Comparison of ENCODE assay signal across 16 cellular contexts in genomic region chr13:33402975-33403374, GRCh38.
DNase-seq lines count a peak whose midpoint lies in the region; ATAC-seq and TF ChIP-seq lines count a peak whose summit lies in the region.
"Had no signal": no experiment of that assay in that cellular context is flagged by ENCODE, and none has a peak within 500 bp of the region (broad histone marks: within the 10 kb centered on the region; RNA-seq: fewer than 3 reads in every experiment).

No MANE protein-coding gene starts in this region.

- H3K9me3 ChIP-seq in HEK293 (ENCODE audit: control insufficient read depth, insufficient read depth, low read depth, low read length), result no peaks in the 10 kb centered on the region
- H3K9me3 ChIP-seq in neural progenitor cell (ENCODE audit: low read depth), result no peaks in the 10 kb centered on the region
- no peaks in the 10 kb centered on the region for H3K9me3 ChIP-seq in uterus
- H3K9me3 ChIP-seq: BLaER1 had no signal

- ATAC-seq in HG03378 (IDR thresholded peaks at IDR 0.05; ENCODE audit: unreplicated experiment), result no peak
- ATAC-seq in HG02938 (IDR thresholded peaks at IDR 0.05; ENCODE audit: unreplicated experiment), result no peak

- peaks cover 10% of the 10 kb centered on the region for H3K4me1 Mint-ChIP-seq in neural progenitor cell
- H3K4me1 Mint-ChIP-seq: CD14-positive monocyte; CD4-positive, alpha-beta memory T cell; H9 had no signal

- H2AFZ ChIP-seq in neural progenitor cell (replicated peaks), result peak overlapping the region; percentile 15

- intact Hi-C loops in uterus (cut with DNase I; ENCODE audit: low total_unique reads) (no loop called here), lower leg skin (cut with DNase I; ENCODE audit: low total_unique reads) (no loop called here)

- WGBS in lower leg skin, 2 donors, result 73 to 81% methylated on average over 5 to 7 of the region's 7 CpGs

- H3K9ac ChIP-seq in neural progenitor cell, result no peak overlapping the region
- H3K9ac ChIP-seq: BLaER1 had no signal

- no peaks in the 10 kb centered on the region for H4K20me1 ChIP-seq in neural progenitor cell (ENCODE audit: low read depth)
- H4K20me1 ChIP-seq: BLaER1 had no signal

- TF ChIP-seq POLR2A in uterus (IDR thresholded peaks at IDR 0.05) (no peak), lower leg skin (IDR thresholded peaks at IDR 0.05) (no peak)

- H3K36me3 ChIP-seq in HEK293 (ENCODE audit: control insufficient read depth in 2 of 2, insufficient read depth in 1 of 2, low read length in 2 of 2) (no peaks in the 10 kb centered on the region), neural progenitor cell (no peaks in the 10 kb centered on the region), uterus (no peaks in the 10 kb centered on the region)
- H3K36me3 ChIP-seq: BLaER1 had no signal

- peaks cover 3% of the 10 kb centered on the region for H3K9me3 Mint-ChIP-seq in neural progenitor cell
- H3K9me3 Mint-ChIP-seq: H9 had no signal

- no peak overlapping the region for H3K4me3 ChIP-seq in HEK293 (ENCODE audit: low read depth, low read length)
- H3K4me3 ChIP-seq in fibroblast of villous mesenchyme (ENCODE audit: low read depth, low read length), result no peak overlapping the region
- H3K4me3 ChIP-seq in neural progenitor cell, result no peak overlapping the region
- no peak overlapping the region for H3K4me3 ChIP-seq in uterus
- no peak overlapping the region for H3K4me3 ChIP-seq in lower leg skin (ENCODE audit: low read depth, poor library complexity, severe bottlenecking)
- H3K4me3 ChIP-seq: BLaER1 had no signal

- no peaks in the 10 kb centered on the region; the same call in 1 of the 2 replicates for H3K4me1 ChIP-seq in HEK293 (ENCODE audit: control insufficient read depth, insufficient read depth, low read length)
- H3K4me1 ChIP-seq in neural progenitor cell, result no peaks in the 10 kb centered on the region
- no peaks in the 10 kb centered on the region for H3K4me1 ChIP-seq in uterus
- H3K4me1 ChIP-seq: BLaER1 had no signal

- H3F3A ChIP-seq in neural progenitor cell (ENCODE audit: low read depth), result no peaks in the 10 kb centered on the region

- H3K27me3 ChIP-seq in neural progenitor cell, result no peaks in the 10 kb centered on the region
- H3K27me3 ChIP-seq in uterus, result no peaks in the 10 kb centered on the region
- H3K27me3 ChIP-seq: BLaER1 had no signal

- no peaks in the 10 kb centered on the region for H3K36me3 Mint-ChIP-seq in neural progenitor cell
- H3K36me3 Mint-ChIP-seq: CD14-positive monocyte; CD4-positive, alpha-beta memory T cell had no signal

- H3K4me3 Mint-ChIP-seq in neural progenitor cell, result no peak overlapping the region
- H3K4me3 Mint-ChIP-seq: CD14-positive monocyte; CD4-positive, alpha-beta memory T cell; H9 had no signal

- H3K4me2 ChIP-seq in neural progenitor cell, result no peak overlapping the region
- H3K4me2 ChIP-seq: BLaER1 had no signal

- H3K79me2 ChIP-seq in neural progenitor cell (ENCODE audit: low read depth), result no peaks in the 10 kb centered on the region

- POLR2A ChIA-PET in HEK293 (lab: Yijun Ruan, JAX), result no interaction called here

- H3K27ac Mint-ChIP-seq in neural progenitor cell, result no peak overlapping the region
- H3K27ac Mint-ChIP-seq: CD14-positive monocyte; CD4-positive, alpha-beta memory T cell had no signal

- DNase-seq in fibroblast of villous mesenchyme (ENCODE audit: low read depth) (peak; percentile 13), neural progenitor cell (ENCODE audit: low spot score) (no peak), uterus (no peak), lower leg skin (ENCODE audit: low spot score in 2 of 2) (no peak)
- DNase-seq: 8988T; Calu3; CD4-positive, alpha-beta memory T cell; GF-D8; GOT3; H9; IMR-90 had no signal

- H3K27me3 Mint-ChIP-seq in neural progenitor cell (ENCODE audit: insufficient read depth, low read depth), result peaks cover 2% of the 10 kb centered on the region
- H3K27me3 Mint-ChIP-seq: CD4-positive, alpha-beta memory T cell had no signal

- H3K27ac ChIP-seq in HEK293 (ENCODE audit: extremely low read depth, low read depth, low read length) (no peak overlapping the region), neural progenitor cell (no peak overlapping the region), uterus (peak overlapping the region; percentile 61 to 66)
- H3K27ac ChIP-seq: BLaER1 had no signal

- TF ChIP-seq CTCF in HEK293 (tag by site-specific recombination; IDR thresholded peaks at IDR 0.05), result no peak
- no peak for TF ChIP-seq CTCF in fibroblast of villous mesenchyme (IDR thresholded peaks at IDR 0.05; ENCODE audit: insufficient read depth, low read depth, low read length)
- TF ChIP-seq CTCF in neural progenitor cell (IDR thresholded peaks at IDR 0.05), result no peak
- TF ChIP-seq CTCF in uterus (IDR thresholded peaks at IDR 0.05), result no peak
- TF ChIP-seq CTCF in lower leg skin (IDR thresholded peaks at IDR 0.05), result no peak

- CTCF ChIA-PET in HEK293 (lab: Yijun Ruan, JAX), result no interaction called here

TF ChIP-seq in HEK293, 187 proteins besides CTCF, POLR2A, EP300 and RAD21:
- TF ChIP-seq ZNF175 (tag by site-specific recombination; IDR thresholded peaks at IDR 0.05) (no peak), ZBTB17 (tag by site-specific recombination; IDR thresholded peaks at IDR 0.05) (0 out of 2 replicates have a peak, but pooled peaks have one; percentile 12)
TF ChIP-seq in HEK293: peak in this region for 1.

Comparison
In these comparisons a context has a peak if more than half of its experiments do, and no peak if none do; other contexts are left out.
1. H3K27ac ChIP-seq: peak in uterus (2 of 2); none in HEK293 (single experiment) and neural progenitor cell (single experiment).